26 cellular contexts compared by ENCODE assay signal in the genomic region with DNA sequence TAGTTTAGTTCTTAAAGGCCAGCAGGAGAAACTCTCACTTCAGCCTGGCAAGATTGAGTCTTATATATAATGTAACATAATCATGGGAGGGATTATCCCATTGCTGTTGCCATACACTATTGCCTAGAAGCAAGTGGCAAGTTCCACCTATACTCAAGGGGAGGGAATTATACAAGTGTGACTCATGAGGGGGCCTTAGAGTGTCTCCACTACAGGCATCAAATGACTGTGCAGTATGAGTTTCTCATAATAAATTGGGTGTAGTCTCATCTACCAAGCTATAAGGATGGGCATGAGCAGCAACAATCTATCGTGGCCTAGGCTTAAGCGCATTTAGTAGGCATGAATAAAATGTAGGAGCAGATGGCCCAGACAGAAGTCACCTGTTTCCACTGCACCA.
"Had no signal": no experiment of that assay in that cellular context is flagged by ENCODE, and none has a peak within 500 bp of the region (broad histone marks: within the 10 kb centered on the region; RNA-seq: fewer than 3 reads in every experiment).

No MANE protein-coding gene starts in this region.

- H3K36me3 Mint-ChIP-seq: naive thymus-derived CD4-positive, alpha-beta T cell; neural progenitor cell had no signal

- H3K4me1 Mint-ChIP-seq: nephron, neural progenitor cell had no signal

- DNase-seq: dermis blood vessel endothelial cell; effector memory CD4-positive, alpha-beta T cell; foreskin keratinocyte; glutamatergic neuron; heart right ventricle; hippocampal formation; left cardiac atrium; left lung; mesendoderm; midbrain; naive thymus-derived CD4-positive, alpha-beta T cell; right lobe of liver; small intestine; stimulated activated CD4-positive, alpha-beta T cell treated with anti-CD3 and anti-CD28 coated beads, Interleukin-15, amount 100 ng/mL, for 24 hours; stimulated activated CD4-positive, alpha-beta T cell treated with anti-CD3 and anti-CD28 coated beads, Interleukin-2, amount 100 ng/mL, for 48 hours; stimulated activated naive CD4-positive, alpha-beta T cell; substantia nigra; testis; upper lobe of left lung had no signal

- H3K27ac Mint-ChIP-seq: naive thymus-derived CD4-positive, alpha-beta T cell; nephron; neural progenitor cell; progenitor cell of endocrine pancreas had no signal

- H3K9me3 ChIP-seq: heart right ventricle, left lung, testis, tibial nerve, upper lobe of left lung had no signal

- H3K4me2 ChIP-seq: neural progenitor cell had no signal

- H3K4me3 Mint-ChIP-seq: naive thymus-derived CD4-positive, alpha-beta T cell; nephron; neural progenitor cell had no signal

- H3K4me1 ChIP-seq: esophagus muscularis mucosa, foreskin keratinocyte, heart right ventricle, left lung, neural progenitor cell, parathyroid adenoma, right lobe of liver, testis, tibial nerve, upper lobe of left lung had no signal

- H2AFZ ChIP-seq: neural progenitor cell, parathyroid adenoma had no signal

- H3K4me3 ChIP-seq: coronary artery, esophagus muscularis mucosa, heart right ventricle, left lung, neural progenitor cell, right lobe of liver, testis, tibial nerve, upper lobe of left lung had no signal

- H3K36me3 ChIP-seq: esophagus muscularis mucosa, heart right ventricle, left lung, neural progenitor cell, right lobe of liver, tibial nerve, upper lobe of left lung had no signal

- H3K27me3 Mint-ChIP-seq: naive thymus-derived CD4-positive, alpha-beta T cell; progenitor cell of endocrine pancreas had no signal

- ATAC-seq: foreskin keratinocyte; left cardiac atrium; left lung; naive thymus-derived CD4-positive, alpha-beta T cell; right lobe of liver had no signal

- H3K9ac ChIP-seq: neural progenitor cell, parathyroid adenoma had no signal

- H3K27ac ChIP-seq: coronary artery, esophagus muscularis mucosa, foreskin keratinocyte, heart right ventricle, left lung, neural progenitor cell, parathyroid adenoma, right lobe of liver, testis, tibial nerve, upper lobe of left lung had no signal

- H3K79me2 ChIP-seq: parathyroid adenoma had no signal

- H3K27me3 ChIP-seq: esophagus muscularis mucosa, foreskin keratinocyte, heart right ventricle, left lung, neural progenitor cell, right lobe of liver, testis, tibial nerve, upper lobe of left lung had no signal
